In genomic region chr10:42553064-42553407, GRCh38 we compare ENCODE assay signal across 8 cellular contexts.
DNase-seq lines count a peak whose midpoint lies in the region; ATAC-seq and TF ChIP-seq lines count a peak whose summit lies in the region.

No MANE protein-coding gene starts in this region.

- no peak overlapping the region for H3K18ac ChIP-seq in mesenchymal stem cell (ENCODE audit: low read depth in 1 of 2, low read length in 2 of 2)

- H3K4ac ChIP-seq in mesenchymal stem cell (ENCODE audit: low read depth in 1 of 2, low read length in 2 of 2) = no peak overlapping the region

- 1% methylated on average over 12 of the region's 14 CpGs for WGBS in mesenchymal stem cell
- 3 to 6% methylated on average over 14 of the region's 14 CpGs for WGBS in aorta, 2 donors

- ATAC-seq in GM19397 (IDR thresholded peaks at IDR 0.05; ENCODE audit: unreplicated experiment) (peak; percentile 23), HG03442 (IDR thresholded peaks at IDR 0.05; ENCODE audit: unreplicated experiment) (peak; percentile 26), aorta (ENCODE audit: low FRiP score) (peak; percentile 58)

- peaks cover 13% of the 10 kb centered on the region for H3K79me1 ChIP-seq in mesenchymal stem cell (replicated peaks; ENCODE audit: low read length, poor library complexity, severe bottlenecking)

- no peak overlapping the region for H3K23ac ChIP-seq in mesenchymal stem cell (ENCODE audit: low read length in 2 of 2)

- no peak overlapping the region for H2BK120ac ChIP-seq in mesenchymal stem cell (ENCODE audit: low read depth, low read length)

- H2BK15ac ChIP-seq in mesenchymal stem cell (ENCODE audit: low read depth, poor library complexity, severe bottlenecking) = no peak overlapping the region

- H4K8ac ChIP-seq in mesenchymal stem cell (ENCODE audit: low read length) = peak overlapping the region; percentile 59

- H2BK5ac ChIP-seq in mesenchymal stem cell (ENCODE audit: low read depth, low read length, poor library complexity, severe bottlenecking) = no peak overlapping the region

- no peak overlapping the region for H2AK5ac ChIP-seq in mesenchymal stem cell (ENCODE audit: low read length, severe bottlenecking)

- H3K4me1 ChIP-seq in ACC112 (ENCODE audit: control insufficient read depth, insufficient read depth, low read length, unreplicated experiment) (peaks cover 11% of the 10 kb centered on the region), mesenchymal stem cell (ENCODE audit: control insufficient read depth, insufficient read depth, low read depth, low read length) (peaks cover 11% of the 10 kb centered on the region), aorta (ENCODE audit: control insufficient read depth in 1 of 2, insufficient read depth in 2 of 2, low read length in 2 of 2) (no peaks in the 10 kb centered on the region)

- H2AFZ ChIP-seq in ACC112 (ENCODE audit: low read length, unreplicated experiment) = peak overlapping the region; percentile 87
- peak overlapping the region; percentile 93 for H2AFZ ChIP-seq in mesenchymal stem cell (ENCODE audit: low read depth, low read length)

- TF ChIP-seq CTCF in brain microvascular endothelial cell (IDR thresholded peaks at IDR 0.05; ENCODE audit: low read depth, low read length, missing control alignments) = no peak

- H2BK12ac ChIP-seq in mesenchymal stem cell (ENCODE audit: low read length in 2 of 2) = no peak overlapping the region

- H3K9me3 ChIP-seq in mesenchymal stem cell (ENCODE audit: control insufficient read depth, low read length) (no peaks in the 10 kb centered on the region), aorta (ENCODE audit: control insufficient read depth, low read length) (no peaks in the 10 kb centered on the region)

- H3K14ac ChIP-seq in mesenchymal stem cell (ENCODE audit: low read length in 2 of 2) = no peak overlapping the region

- H3K4me3 ChIP-seq in ACC112 (ENCODE audit: low read depth, low read length) (peak overlapping the region; percentile 92), brain microvascular endothelial cell (ENCODE audit: low read depth, low read length) (peak overlapping the region; percentile 82), mesenchymal stem cell (ENCODE audit: insufficient read depth in 1 of 2, low read depth in 1 of 2, low read length in 2 of 2) (peak overlapping the region; percentile 59 to 99), aorta (ENCODE audit: low read length in 2 of 2) (peak overlapping the region; percentile 44 to 56)

- no peaks in the 10 kb centered on the region for H3K36me3 ChIP-seq in ACC112 (ENCODE audit: insufficient read depth, low read length)
- no peaks in the 10 kb centered on the region for H3K36me3 ChIP-seq in brain microvascular endothelial cell (replicated peaks)
- H3K36me3 ChIP-seq in mesenchymal stem cell (ENCODE audit: control insufficient read depth in 1 of 2, insufficient read depth in 2 of 2, low read depth in 1 of 2, low read length in 2 of 2) = peaks cover 0 to 11% of the 10 kb centered on the region in 2 experiments
- H3K36me3 ChIP-seq in aorta (ENCODE audit: control insufficient read depth in 1 of 2, insufficient read depth in 2 of 2, low read length in 1 of 2) = no peaks in the 10 kb centered on the region

- no peak overlapping the region for H4K91ac ChIP-seq in mesenchymal stem cell (ENCODE audit: low read length)

- 0 out of 2 replicates have a peak, but pooled peaks cover 3% of the 10 kb centered on the region for H3K27me3 ChIP-seq in ACC112 (ENCODE audit: insufficient read depth, low read length)
- no peaks in the 10 kb centered on the region for H3K27me3 ChIP-seq in brain microvascular endothelial cell (replicated peaks)
- no peaks in the 10 kb centered on the region for H3K27me3 ChIP-seq in mesenchymal stem cell (ENCODE audit: control insufficient read depth in 1 of 2, insufficient read depth in 1 of 2, low read length in 2 of 2)
- H3K27me3 ChIP-seq in aorta (ENCODE audit: control insufficient read depth in 1 of 2, insufficient read depth in 2 of 2, low read length in 1 of 2) = no peaks in the 10 kb centered on the region

- in situ Hi-C loops in brain microvascular endothelial cell (cut with HindIII; ENCODE audit: low pct_ligation_motif_present, low sequenced_read_pairs) = no loop called here

- H3K27ac ChIP-seq in ACC112 (ENCODE audit: low read depth, low read length) (no peak overlapping the region), brain microvascular endothelial cell (no peak overlapping the region), mesenchymal stem cell (ENCODE audit: low read length, poor library complexity, severe bottlenecking) (peak overlapping the region; percentile 41), aorta (ENCODE audit: low read depth in 1 of 2, low read length in 2 of 2) (peak overlapping the region in 1 of 2 donors; percentile 62)

- H3K79me2 ChIP-seq in ACC112 (ENCODE audit: control insufficient read depth, insufficient read depth, low read length, unreplicated experiment) = peaks cover 24% of the 10 kb centered on the region

- intact Hi-C loops in aorta (cut with DNase I) = loop anchor here (2.0 to 5.0 kb wide), 2 partner anchors 84 to 86 kb away; partner anchors contain the start of gene ZNF33B (in 2 of the 2)

- H3K9ac ChIP-seq in mesenchymal stem cell (ENCODE audit: low read length) = peak overlapping the region; percentile 88

- H3K4me2 ChIP-seq in mesenchymal stem cell (ENCODE audit: low read length, poor library complexity, severe bottlenecking) = peak overlapping the region; percentile 98

- DNase-seq in brain microvascular endothelial cell (no peak), mesenchymal stem cell (no peak), aorta (peak in 1 of 2 donors; percentile 53), iPS-NIHi11 (ENCODE audit: low spot score) (no peak)
- DNase-seq in NK-92 treated with Interleukin-12 subunit alpha and Interleukin-12 subunit beta, amount 100 ng/mL, for 24 hours (lab: John Stamatoyannopoulos, UW) = no peak
